In genomic region chr16:58001781-58002410, GRCh38 we compare ENCODE assay signal across 8 cellular contexts. TPM values are rescaled to one million over a fixed set of nuclear protein-coding genes. Genes with fewer than 3 reads are reported as not detected.
DNase-seq lines count a peak whose midpoint lies in the region; TF ChIP-seq lines count a peak whose summit lies in the region.

No MANE protein-coding gene starts in this region.

- peaks cover 11 to 21% of the 10 kb centered on the region in 2 donors for H3K36me3 ChIP-seq in muscle layer of duodenum (ENCODE audit: control insufficient read depth in 1 of 2, insufficient read depth in 2 of 2, low read length in 2 of 2)

- peak overlapping the region; percentile 98 for H3K4me3 ChIP-seq in AG09309 (ENCODE audit: control insufficient read depth, low read depth, low read length)
- peak overlapping the region; percentile 95 for H3K4me3 ChIP-seq in choroid plexus epithelial cell (ENCODE audit: low read depth, low read length)
- H3K4me3 ChIP-seq in muscle layer of duodenum (ENCODE audit: low read depth in 1 of 2, low read length in 2 of 2): peak overlapping the region; percentile 76 to 89

- H3K27me3 Mint-ChIP-seq in IgD-negative memory B cell: no peaks in the 10 kb centered on the region

- H3K4me1 ChIP-seq in muscle layer of duodenum (ENCODE audit: control insufficient read depth in 1 of 2, insufficient read depth in 2 of 2, low read length in 2 of 2): peaks cover 8 to 24% of the 10 kb centered on the region in 2 donors

- H3K4me3 Mint-ChIP-seq in IgD-negative memory B cell: peak overlapping the region; percentile 89 to 96 (median 95)

- TF ChIP-seq CTCF in AG09309 (IDR thresholded peaks at IDR 0.05; ENCODE audit: control insufficient read depth, insufficient read depth, low read depth, low read length, missing control alignments) (no peak), choroid plexus epithelial cell (conservative IDR thresholded peaks at IDR 0.05; ENCODE audit: low read depth, low read length) (no peak)

- DNase-seq in AG09309 (ENCODE audit: low read depth): no peak
- no peak for DNase-seq in choroid plexus epithelial cell (ENCODE audit: low read depth)
- DNase-seq in activated effector memory CD4-positive, alpha-beta T cell treated with anti-CD3 and anti-CD28 coated beads, Interleukin-2, amount 50 U/mL, for 16 hours: no peak
- DNase-seq in dermis blood vessel endothelial cell: no peak
- no peak for DNase-seq in HK-2 (ENCODE audit: unreplicated experiment)
- DNase-seq in activated CD8-positive, alpha-beta memory T cell treated with anti-CD3 and anti-CD28 coated beads, Interleukin-2, amount 50 U/mL, for 48 hours: no peak

- H3K27me3 ChIP-seq in muscle layer of duodenum (ENCODE audit: low read depth, low read length): no peaks in the 10 kb centered on the region

- H3K4me1 Mint-ChIP-seq in IgD-negative memory B cell: peaks cover 21 to 29% (median 29%) of the 10 kb centered on the region in 3 donors

- H3K36me3 Mint-ChIP-seq in IgD-negative memory B cell: peaks cover 9% of the 10 kb centered on the region

- peak overlapping the region; percentile 31 for H3K27ac ChIP-seq in muscle layer of duodenum (ENCODE audit: low read length)

- H3K27ac Mint-ChIP-seq in IgD-negative memory B cell: peak overlapping the region; percentile 50 to 93 (median 83)

- no peaks in the 10 kb centered on the region for H3K9me3 Mint-ChIP-seq in IgD-negative memory B cell

- H3K9me3 ChIP-seq in muscle layer of duodenum (ENCODE audit: control insufficient read depth in 1 of 2, low read length in 2 of 2): no peaks in the 10 kb centered on the region

RNA-seq across cellular contexts. Expression of gene USB1, which starts 0.7 kb away (rescaled TPM):
- 29.3 TPM for polyA plus RNA-seq in IgD-negative memory B cell
- total RNA-seq in dermis blood vessel endothelial cell: 57.3 and 128 TPM in 2 replicates

RNA-seq across cellular contexts. Expression of gene ZNF319, which starts 1.4 kb away (rescaled TPM):
- 11.0 TPM for polyA plus RNA-seq in IgD-negative memory B cell
- total RNA-seq in dermis blood vessel endothelial cell: 3.4 and 6.0 TPM in 2 replicates

RNA-seq across cellular contexts. Expression of gene MMP15, which starts 23.7 kb away (rescaled TPM):
- not detected for polyA plus RNA-seq in IgD-negative memory B cell
- total RNA-seq in dermis blood vessel endothelial cell: 24.2 and 32.3 TPM in 2 replicates

RNA-seq across cellular contexts. Expression of gene CNGB1, which starts 31.0 kb away (rescaled TPM):
- not detected for polyA plus RNA-seq in IgD-negative memory B cell
- not detected in 2 replicates for total RNA-seq in dermis blood vessel endothelial cell
